In genomic region chr3:66480666-66481065, GRCh38 we compare ENCODE assay signal across 8 cellular contexts. TPM values are rescaled to one million over a fixed set of nuclear protein-coding genes. Genes with fewer than 3 reads are reported as not detected.
DNase-seq lines count a peak whose midpoint lies in the region; ATAC-seq and TF ChIP-seq lines count a peak whose summit lies in the region.

No MANE protein-coding gene starts in this region.

- ATAC-seq in GM21423 (IDR thresholded peaks at IDR 0.05; ENCODE audit: unreplicated experiment): peak; percentile 37
- no peak for ATAC-seq in GM21526 (IDR thresholded peaks at IDR 0.05; ENCODE audit: low FRiP score, unreplicated experiment)
- no peak for ATAC-seq in HG03025 (IDR thresholded peaks at IDR 0.05; ENCODE audit: low FRiP score, unreplicated experiment)

- no peak for TF ChIP-seq POLR2A in adrenal gland (IDR thresholded peaks at IDR 0.05)

- intact Hi-C loops in adrenal gland (cut with DNase I): no loop called here

- H3K9me3 Mint-ChIP-seq in activated CD4-positive, alpha-beta T cell treated with anti-CD3 and anti-CD28 coated beads, Interleukin-2, amount 10 ng/mL, durations not matched to agents 7 days and 5 days: peaks cover 15% of the 10 kb centered on the region

- no peak overlapping the region for H3K27ac ChIP-seq in hepatocyte
- no peak overlapping the region for H3K27ac ChIP-seq in adrenal gland

- DNase-seq in BJ (ENCODE audit: low read depth) (peak; percentile 35), hepatocyte (ENCODE audit: low spot score) (no peak), adrenal gland (no peak), RPMI8226 (no peak)
- peak; percentile 53 for DNase-seq in activated CD4-positive, alpha-beta T cell treated with anti-CD3 and anti-CD28 coated beads, Interleukin-2, amount 10 ng/mL, durations not matched to agents 7 days and 5 days

- H3K9me2 ChIP-seq in hepatocyte (replicated peaks; ENCODE audit: insufficient read depth): no peaks in the 10 kb centered on the region

- POLR2A ChIA-PET in BJ (lab: Charles Lee): no interaction called here
- POLR2A ChIA-PET in activated CD4-positive, alpha-beta T cell treated with anti-CD3 and anti-CD28 coated beads, Interleukin-2, amount 10 ng/mL, durations not matched to agents 7 days and 5 days (lab: Charles Lee): no interaction called here

- H3K36me3 ChIP-seq in BJ (ENCODE audit: control insufficient read depth, insufficient read depth, low read length) (no peaks in the 10 kb centered on the region), hepatocyte (replicated peaks; ENCODE audit: insufficient read depth, low read depth) (no peaks in the 10 kb centered on the region), adrenal gland (replicated peaks in 1 of 2) (no peaks in the 10 kb centered on the region)

- H3K36me3 Mint-ChIP-seq in activated CD4-positive, alpha-beta T cell treated with anti-CD3 and anti-CD28 coated beads, Interleukin-2, amount 10 ng/mL, durations not matched to agents 7 days and 5 days (ENCODE audit: low read depth): peaks cover 25% of the 10 kb centered on the region

- no peaks in the 10 kb centered on the region for H3K9me3 ChIP-seq in hepatocyte (ENCODE audit: low read depth)
- no peaks in the 10 kb centered on the region for H3K9me3 ChIP-seq in adrenal gland (replicated peaks in 1 of 3)

- H3K4me1 ChIP-seq in hepatocyte (ENCODE audit: insufficient read depth) (peaks cover 55% of the 10 kb centered on the region), adrenal gland (replicated peaks in 1 of 2) (peaks cover 0 to 8% of the 10 kb centered on the region in 2 donors)

- no peaks in the 10 kb centered on the region for H3K27me3 Mint-ChIP-seq in activated CD4-positive, alpha-beta T cell treated with anti-CD3 and anti-CD28 coated beads, Interleukin-2, amount 10 ng/mL, durations not matched to agents 7 days and 5 days

- 78% methylated on average over 2 of the region's 2 CpGs for WGBS in hepatocyte (ENCODE audit: low lambda C conversion rate, missing lambda C conversion rate)
- whole genome bisulfite sequencing in adrenal gland, 4 donors: 52 to 63% (median 59%) methylated on average over 2 of the region's 2 CpGs

- H3K4me2 ChIP-seq in hepatocyte: peak overlapping the region; percentile 49

- H3K4me3 ChIP-seq in BJ (ENCODE audit: low read depth, low read length) (no peak overlapping the region), hepatocyte (no peak overlapping the region), adrenal gland (no peak overlapping the region)

- H3K4me1 Mint-ChIP-seq in activated CD4-positive, alpha-beta T cell treated with anti-CD3 and anti-CD28 coated beads, Interleukin-2, amount 10 ng/mL, durations not matched to agents 7 days and 5 days: peaks cover 26% of the 10 kb centered on the region

- H3K27me3 ChIP-seq in BJ (ENCODE audit: control insufficient read depth, insufficient read depth, low read length): 0 out of 2 replicates have a peak, but pooled peaks cover 1% of the 10 kb centered on the region
- H3K27me3 ChIP-seq in hepatocyte: no peaks in the 10 kb centered on the region
- H3K27me3 ChIP-seq in adrenal gland: no peaks in the 10 kb centered on the region

- H4K20me1 ChIP-seq in hepatocyte (ENCODE audit: insufficient read depth, poor library complexity, severe bottlenecking): no peaks in the 10 kb centered on the region

- TF ChIP-seq CTCF in BJ (IDR thresholded peaks at IDR 0.05; ENCODE audit: insufficient read depth, low read depth, low read length) (0 out of 2 replicates have a peak, but pooled peaks have one; percentile 3), hepatocyte (IDR thresholded peaks at IDR 0.05; ENCODE audit: poor library complexity) (no peak), adrenal gland (IDR thresholded peaks at IDR 0.05) (no peak)

- H3K4me3 Mint-ChIP-seq in activated CD4-positive, alpha-beta T cell treated with anti-CD3 and anti-CD28 coated beads, Interleukin-2, amount 10 ng/mL, durations not matched to agents 7 days and 5 days: peak overlapping the region; percentile 37

- H3K27ac Mint-ChIP-seq in activated CD4-positive, alpha-beta T cell treated with anti-CD3 and anti-CD28 coated beads, Interleukin-2, amount 10 ng/mL, durations not matched to agents 7 days and 5 days: peak overlapping the region; percentile 89

- no peak overlapping the region for H2AFZ ChIP-seq in hepatocyte

- peaks cover 51% of the 10 kb centered on the region for H3K79me2 ChIP-seq in hepatocyte

- CTCF ChIA-PET in BJ (lab: Yijun Ruan, JAX): interaction anchor here (0.7 to 1.5 kb wide), 2 partner anchors 14 to 73 kb away, joined by 3 read pairs; no protein-coding TSS in a partner anchor
- CTCF ChIA-PET in activated CD4-positive, alpha-beta T cell treated with anti-CD3 and anti-CD28 coated beads, Interleukin-2, amount 10 ng/mL, durations not matched to agents 7 days and 5 days (lab: Charles Lee): interaction anchor here (0.9 to 1.9 kb wide), 2 partner anchors 10 kb away, joined by 6 to 8 read pairs; no protein-coding TSS in a partner anchor

RNA-seq across cellular contexts. Expression of gene LRIG1, which starts 20.2 kb away (rescaled TPM):
- 8.1 and 13.0 TPM in 2 replicates for polyA plus RNA-seq in BJ (2011; rRNA removed)
- polyA minus RNA-seq in BJ (2011; rRNA and poly(A)+ RNA removed): 13.8 and 19.0 TPM in 2 replicates
- total RNA-seq in activated CD4-positive, alpha-beta T cell treated with anti-CD3 and anti-CD28 coated beads, Interleukin-2, amount 10 ng/mL, durations not matched to agents 7 days and 5 days: 10 to 100 TPM; 26.1 to 26.4 TPM
- total RNA-seq in hepatocyte: 12.5 and 13.3 TPM in 2 replicates
- 8.2 and 8.7 TPM in 2 replicates for polyA plus RNA-seq in hepatocyte
- total RNA-seq in adrenal gland: 10 to 100 TPM in 2 of 8 donors, 1 to 10 TPM in 6; 2.8 to 13.3 (median 5.8) TPM
- polyA plus RNA-seq in adrenal gland: 1 to 10 TPM; 2.9 to 7.2 (median 3.2) TPM

Comparison
In these comparisons a context has a peak if more than half of its experiments do, and no peak if none do; other contexts are left out.
1. DNase-seq: peak in BJ (single experiment) and activated CD4-positive, alpha-beta T cell treated with anti-CD3 and anti-CD28 coated beads, Interleukin-2, amount 10 ng/mL, durations not matched to agents 7 days and 5 days (single experiment); none in hepatocyte (single experiment), adrenal gland (0 of 7) and RPMI8226 (single experiment).